ENCODE assay signal across 8 cellular contexts in the genomic region with DNA sequence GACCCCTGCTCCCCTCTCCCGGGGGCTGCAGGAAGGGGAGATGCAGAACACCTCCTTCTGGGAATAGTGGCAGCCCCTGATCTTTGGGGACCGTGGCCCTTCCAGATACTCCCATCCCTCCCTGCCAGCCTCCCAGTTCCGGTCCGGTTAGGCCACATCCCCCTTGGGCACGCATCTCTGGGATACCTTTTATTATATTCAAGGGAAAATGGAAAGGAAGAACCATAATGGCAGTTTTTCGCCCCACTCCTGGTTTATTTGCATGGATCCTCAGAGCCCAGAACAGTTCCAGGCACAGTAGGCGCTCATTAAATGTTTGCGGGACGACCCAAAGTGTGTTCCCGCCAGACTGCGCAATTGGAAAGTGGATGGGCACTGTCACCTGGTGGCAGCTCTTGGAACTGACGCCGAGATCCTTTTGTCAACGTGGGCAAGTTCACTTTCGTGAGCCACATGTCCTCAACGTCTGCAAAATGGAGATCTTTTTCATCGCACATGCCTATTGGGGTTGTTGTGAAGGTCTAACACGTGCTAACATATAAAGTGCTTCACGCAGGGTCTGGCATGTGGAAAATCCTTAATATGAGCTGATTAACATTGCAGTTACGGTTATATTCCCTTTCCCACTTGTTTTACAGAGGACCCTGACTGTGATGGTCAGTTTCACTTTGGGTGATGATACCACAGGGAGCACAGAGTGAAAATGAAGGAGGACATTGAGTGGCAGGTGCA. TPM values are rescaled to one million over a fixed set of nuclear protein-coding genes. Genes with fewer than 3 reads are reported as not detected.
DNase-seq lines count a peak whose midpoint lies in the region; ATAC-seq, FAIRE-seq and TF ChIP-seq lines count a peak whose summit lies in the region.

No MANE protein-coding gene starts in this region.

- H3K4me1 ChIP-seq in Loucy (ENCODE audit: insufficient read depth, low read length, poor library complexity, severe bottlenecking) (no peaks in the 10 kb centered on the region), pancreas (peaks cover 0 to 10% (median 6%) of the 10 kb centered on the region in 3 donors), testis (peaks cover 23% of the 10 kb centered on the region)

- H3K27me3 Mint-ChIP-seq in activated naive CD4-positive, alpha-beta T cell treated with anti-CD3 and anti-CD28 coated beads for 36 hours (ENCODE audit: low read depth) = peaks cover 21% of the 10 kb centered on the region

- no peaks in the 10 kb centered on the region for H3K27me3 ChIP-seq in Loucy (ENCODE audit: insufficient read depth, low read length, poor library complexity, severe bottlenecking)
- H3K27me3 ChIP-seq in pancreas = no peaks in the 10 kb centered on the region
- H3K27me3 ChIP-seq in testis = no peaks in the 10 kb centered on the region

- POLR2A ChIA-PET in AG04449 (lab: Yijun Ruan, JAX) = interaction anchor here (0.5 to 0.6 kb wide), 2 partner anchors 13 to 373 kb away, joined by 3 to 4 read pairs; no protein-coding TSS in a partner anchor

- 6 to 7% methylated on average over 20 of the region's 20 CpGs for WGBS in pancreas, 2 donors
- WGBS in testis, 2 donors = 6 to 7% methylated on average over 19 to 20 of the region's 20 CpGs

- peaks cover 4% of the 10 kb centered on the region for H3K9me3 Mint-ChIP-seq in activated naive CD4-positive, alpha-beta T cell treated with anti-CD3 and anti-CD28 coated beads for 36 hours

- ATAC-seq in GM18907 (IDR thresholded peaks at IDR 0.05; ENCODE audit: unreplicated experiment) = peak; percentile 64
- ATAC-seq in pancreas = peak; percentile 65 to 76 (median 73)

- no peaks in the 10 kb centered on the region for H4K20me1 ChIP-seq in Loucy (ENCODE audit: insufficient read depth, low read length, poor library complexity, severe bottlenecking)

- peak overlapping the region; percentile 97 for H2AFZ ChIP-seq in Loucy (ENCODE audit: low read length)

- H3K4me2 ChIP-seq in Loucy (ENCODE audit: low read depth, low read length, poor library complexity, severe bottlenecking) = peak overlapping the region; percentile 45

- no peaks in the 10 kb centered on the region for H3K36me3 Mint-ChIP-seq in activated naive CD4-positive, alpha-beta T cell treated with anti-CD3 and anti-CD28 coated beads for 36 hours (ENCODE audit: low read depth)

- H3K27ac Mint-ChIP-seq in activated naive CD4-positive, alpha-beta T cell treated with anti-CD3 and anti-CD28 coated beads for 36 hours = no peak overlapping the region

- H3K36me3 ChIP-seq in Loucy (ENCODE audit: insufficient read depth, low read length) (no peaks in the 10 kb centered on the region), SK-N-MC (ENCODE audit: insufficient read depth, low read length) (no peaks in the 10 kb centered on the region), pancreas (no peaks in the 10 kb centered on the region), testis (ENCODE audit: low read depth, missing control alignments) (no peaks in the 10 kb centered on the region)

- TF ChIP-seq CTCF in AG04449 (IDR thresholded peaks at IDR 0.05; ENCODE audit: insufficient read depth, low read length, missing control alignments) = peak; percentile 100
- peak; percentile 98 for TF ChIP-seq CTCF in Loucy (conservative IDR thresholded peaks at IDR 0.05; ENCODE audit: low read length)
- peak; percentile 95 to 99 (median 99) for TF ChIP-seq CTCF in pancreas (IDR thresholded peaks at IDR 0.05)
- TF ChIP-seq CTCF in testis (IDR thresholded peaks at IDR 0.05) = peak; percentile 99 to 100 (median 99)

- peak overlapping the region; percentile 29 for H3K4me3 ChIP-seq in AG04449 (ENCODE audit: low read depth, low read length)
- peak overlapping the region; percentile 30 for H3K4me3 ChIP-seq in Loucy (ENCODE audit: low read length, poor library complexity, severe bottlenecking)
- 0 out of 2 replicates have a peak overlapping the region, but pooled peaks have one; percentile 15 for H3K4me3 ChIP-seq in SK-N-MC
- peak overlapping the region in 2 of 4 donors; percentile 74 to 82 for H3K4me3 ChIP-seq in pancreas
- H3K4me3 ChIP-seq in testis = peak overlapping the region in 1 of 2 donors; percentile 93

- H3K4me1 Mint-ChIP-seq in activated naive CD4-positive, alpha-beta T cell treated with anti-CD3 and anti-CD28 coated beads for 36 hours (ENCODE audit: low read depth) = peaks cover 24% of the 10 kb centered on the region

- peak overlapping the region; percentile 72 for H3K4me3 Mint-ChIP-seq in activated naive CD4-positive, alpha-beta T cell treated with anti-CD3 and anti-CD28 coated beads for 36 hours

- H3K79me2 ChIP-seq in Loucy (ENCODE audit: insufficient read depth, low read length) = no peaks in the 10 kb centered on the region

- no peaks in the 10 kb centered on the region for H3K9me2 ChIP-seq in Loucy (replicated peaks; ENCODE audit: low read depth, low read length)

- no peak for FAIRE-seq in pancreas (lab: Jason Lieb, UNC)

- H3K9me3 ChIP-seq in Loucy (ENCODE audit: insufficient read depth, low read depth, low read length) (no peaks in the 10 kb centered on the region), SK-N-MC (ENCODE audit: low read depth, low read length) (no peaks in the 10 kb centered on the region), pancreas (no peaks in the 10 kb centered on the region), testis (no peaks in the 10 kb centered on the region)

- H3K27ac ChIP-seq in SK-N-MC (no peak overlapping the region), pancreas (no peak overlapping the region), testis (no peak overlapping the region)

- H3K9ac ChIP-seq in Loucy (ENCODE audit: low read depth, low read length, poor library complexity, severe bottlenecking) (peak overlapping the region; percentile 45), SK-N-MC (ENCODE audit: insufficient read length) (no peak overlapping the region)

- CTCF ChIA-PET in AG04449 (lab: Yijun Ruan, JAX) = interaction anchor here (0.6 to 6.6 kb wide), 48 partner anchors 9 to 499 kb away, joined by 3 to 250 read pairs (median 4); a partner anchor contains a TSS
- CTCF ChIA-PET in activated naive CD4-positive, alpha-beta T cell treated with anti-CD3 and anti-CD28 coated beads for 36 hours (lab: Charles Lee) = interaction anchor here (0.6 to 4.3 kb wide), 13 partner anchors 9 to 329 kb away, joined by 3 to 54 read pairs (median 4); a partner anchor contains a TSS

- intact Hi-C loops in activated naive CD4-positive, alpha-beta T cell treated with anti-CD3 and anti-CD28 coated beads for 36 hours (cut with micrococcal nuclease) = loop anchor here (1.0 to 5.0 kb wide), 6 partner anchors 167 to 799 kb away; a partner anchor contains a TSS
- intact Hi-C loops in pancreas (cut with DNase I) (loop anchor here (5.0 to 10.0 kb wide), 4 partner anchors 171 to 291 kb away; a partner anchor contains a TSS), testis (cut with DNase I; ENCODE audit: low total_unique reads) (loop anchor here (5.0 kb wide), 1 partner anchor 284 kb away; no protein-coding TSS in a partner anchor)

- DNase-seq in AG04449 (ENCODE audit: low read depth, low spot score) = peak; percentile 12
- DNase-seq in SK-N-MC (ENCODE audit: low read depth, low spot score) = peak; percentile 52
- DNase-seq in activated naive CD4-positive, alpha-beta T cell treated with anti-CD3 and anti-CD28 coated beads for 36 hours = peak; percentile 91
- DNase-seq in globus pallidus (ENCODE audit: low spot score) = peak; percentile 86
- DNase-seq in pancreas = peak; percentile 60 to 89 (median 80)
- peak; percentile 90 for DNase-seq in testis

- no peaks in the 10 kb centered on the region for H3F3A ChIP-seq in Loucy (ENCODE audit: low read depth)

- no peak for TF ChIP-seq POLR2A in testis (IDR thresholded peaks at IDR 0.05)

RNA-seq across cellular contexts. Expression of a gene that starts 1.6 kb away (rescaled TPM):
- under 1 TPM; 0.22 to 0.55 TPM for total RNA-seq in activated naive CD4-positive, alpha-beta T cell treated with anti-CD3 and anti-CD28 coated beads for 36 hours
- 10 to 100 TPM; 20.0 to 95.5 (median 30.6) TPM for total RNA-seq in pancreas
- polyA plus RNA-seq in pancreas = 10 to 100 TPM; 26.4 to 28.3 TPM
- total RNA-seq in testis = 100 to 1,000 TPM; 195 to 303 TPM
- polyA plus RNA-seq in testis (ENCODE audit: insufficient read depth, low read depth, low replicate concordance) = 144 TPM

Comparison
In these comparisons a context has a peak if more than half of its experiments do, and no peak if none do; other contexts are left out.
1. DNase-seq: peak in every context shown above with its lines; median percentile 91 in activated naive CD4-positive, alpha-beta T cell treated with anti-CD3 and anti-CD28 coated beads for 36 hours; 90 in testis; 86 in globus pallidus; 80 in pancreas; 52 in SK-N-MC; 12 in AG04449.
2. RNA of a gene that starts 1.6 kb away (total RNA-seq): 195 to 303 TPM in testis and 20.0 to 95.5 TPM in pancreas; 0.22 to 0.55 TPM in activated naive CD4-positive, alpha-beta T cell treated with anti-CD3 and anti-CD28 coated beads for 36 hours; every median in the first group is over 10 times any median in the second.
3. Peak in every context shown above with its lines, with median percentiles within 50 percentile points of each other: CTCF ChIP-seq.